Comparison of ENCODE assay signal across 26 cellular contexts in the genomic region with DNA sequence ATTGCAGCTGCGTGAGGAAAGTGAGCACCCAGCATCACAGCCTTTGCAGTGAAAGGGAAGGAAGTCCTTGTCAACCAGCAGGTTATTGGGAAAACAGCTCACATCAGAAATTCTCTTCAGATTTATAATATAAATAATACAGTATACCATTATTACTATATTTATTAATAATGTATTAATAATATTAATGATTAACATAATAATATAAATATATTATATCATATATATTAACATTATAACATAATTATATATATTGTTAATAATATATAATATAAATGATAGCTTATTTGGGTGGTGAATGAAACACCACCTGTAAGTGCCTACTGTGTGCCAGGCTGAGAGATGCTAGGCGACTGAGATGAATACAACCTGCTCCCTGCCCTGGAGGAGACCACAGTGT.
DNase-seq lines count a peak whose midpoint lies in the region; ATAC-seq, FAIRE-seq and TF ChIP-seq lines count a peak whose summit lies in the region.
"Had no signal": no experiment of that assay in that cellular context is flagged by ENCODE, and none has a peak within 500 bp of the region (broad histone marks: within the 10 kb centered on the region; RNA-seq: fewer than 3 reads in every experiment).

No MANE protein-coding gene starts in this region.

- H3K27ac Mint-ChIP-seq in WTC11 = no peak overlapping the region
- H3K27ac Mint-ChIP-seq in activated T-helper 2 cell treated with anti-CD3 and anti-CD28 coated beads, Interferon-gamma antibody, Interleukin-2, Interleukin-4, amounts not matched to agents 10 μg/mL and 5 μg/mL and 100 μg/mL, durations not matched to agents 14 hours and 24 hours and 36 hours = no peak overlapping the region
- H3K27ac Mint-ChIP-seq: CD14-positive monocyte; CD4-positive, alpha-beta memory T cell; CD4-positive, CD25-positive, alpha-beta regulatory T cell; CD8-positive, alpha-beta memory T cell had no signal

- intact Hi-C loops in activated T-helper 2 cell treated with anti-CD3 and anti-CD28 coated beads, Interferon-gamma antibody, Interleukin-2, Interleukin-4, amounts not matched to agents 10 μg/mL and 5 μg/mL and 100 μg/mL, durations not matched to agents 14 hours and 24 hours and 36 hours (cut with micrococcal nuclease) = no loop called here

- TF ChIP-seq EP300 in gastroesophageal sphincter (IDR thresholded peaks at IDR 0.05) = no peak

- H3K27ac ChIP-seq in BLaER1 treated with 17β-estradiol and CSF1 and Interleukin-3, amounts not matched to agents 10 nM and 100 nM = no peak overlapping the region
- no peak overlapping the region for H3K27ac ChIP-seq in gastroesophageal sphincter
- H3K27ac ChIP-seq: 22Rv1 had no signal

- H3K36me3 Mint-ChIP-seq in WTC11 = peaks cover 48% of the 10 kb centered on the region
- H3K36me3 Mint-ChIP-seq in activated T-helper 2 cell treated with anti-CD3 and anti-CD28 coated beads, Interferon-gamma antibody, Interleukin-2, Interleukin-4, amounts not matched to agents 10 μg/mL and 5 μg/mL and 100 μg/mL, durations not matched to agents 14 hours and 24 hours and 36 hours (ENCODE audit: low read depth) = no peaks in the 10 kb centered on the region
- H3K36me3 Mint-ChIP-seq: CD14-positive monocyte; CD4-positive, alpha-beta memory T cell; CD4-positive, CD25-positive, alpha-beta regulatory T cell; CD8-positive, alpha-beta memory T cell had no signal

- H3K4me1 ChIP-seq in BLaER1 treated with 17β-estradiol and CSF1 and Interleukin-3, amounts not matched to agents 10 nM and 100 nM = peaks cover 54 to 78% (median 71%) of the 10 kb centered on the region in 10 experiments
- H3K4me1 ChIP-seq in gastroesophageal sphincter = no peaks in the 10 kb centered on the region
- H3K4me1 ChIP-seq: BE2C had no signal

- peaks cover 51% of the 10 kb centered on the region for H3K9me3 Mint-ChIP-seq in WTC11
- H3K9me3 Mint-ChIP-seq in activated T-helper 2 cell treated with anti-CD3 and anti-CD28 coated beads, Interferon-gamma antibody, Interleukin-2, Interleukin-4, amounts not matched to agents 10 μg/mL and 5 μg/mL and 100 μg/mL, durations not matched to agents 14 hours and 24 hours and 36 hours = no peaks in the 10 kb centered on the region

- H3K36me3 ChIP-seq in BLaER1 treated with 17β-estradiol and CSF1 and Interleukin-3, amounts not matched to agents 10 nM and 100 nM = no peaks in the 10 kb centered on the region
- no peaks in the 10 kb centered on the region for H3K36me3 ChIP-seq in gastroesophageal sphincter
- H3K36me3 ChIP-seq: BE2C had no signal

- TF ChIP-seq POLR2A in gastroesophageal sphincter (IDR thresholded peaks at IDR 0.05) = no peak

- POLR2A ChIA-PET in WTC11 (lab: Charles Lee) = no interaction called here

- 0 out of 22 replicates have a peak overlapping the region, but pooled peaks of 1 of the 11 experiments have one; percentile 9 for H3K9ac ChIP-seq in BLaER1 treated with 17β-estradiol and CSF1 and Interleukin-3, amounts not matched to agents 10 nM and 100 nM

- no peaks in the 10 kb centered on the region for H3K4me1 Mint-ChIP-seq in WTC11
- no peaks in the 10 kb centered on the region for H3K4me1 Mint-ChIP-seq in activated T-helper 2 cell treated with anti-CD3 and anti-CD28 coated beads, Interferon-gamma antibody, Interleukin-2, Interleukin-4, amounts not matched to agents 10 μg/mL and 5 μg/mL and 100 μg/mL, durations not matched to agents 14 hours and 24 hours and 36 hours (ENCODE audit: low read depth)
- H3K4me1 Mint-ChIP-seq: CD14-positive monocyte; CD4-positive, alpha-beta memory T cell; CD4-positive, CD25-positive, alpha-beta regulatory T cell; CD8-positive, alpha-beta memory T cell had no signal

- no peak overlapping the region for H3K4me3 Mint-ChIP-seq in WTC11
- H3K4me3 Mint-ChIP-seq in activated T-helper 2 cell treated with anti-CD3 and anti-CD28 coated beads, Interferon-gamma antibody, Interleukin-2, Interleukin-4, amounts not matched to agents 10 μg/mL and 5 μg/mL and 100 μg/mL, durations not matched to agents 14 hours and 24 hours and 36 hours (ENCODE audit: low read depth) = no peak overlapping the region
- H3K4me3 Mint-ChIP-seq: CD14-positive monocyte; CD4-positive, alpha-beta memory T cell; CD4-positive, CD25-positive, alpha-beta regulatory T cell; CD8-positive, alpha-beta memory T cell had no signal

- no peak for DNase-seq in WTC11 (ENCODE audit: low spot score)
- no peak for DNase-seq in activated T-helper 2 cell treated with anti-CD3 and anti-CD28 coated beads, Interferon-gamma antibody, Interleukin-2, Interleukin-4, amounts not matched to agents 10 μg/mL and 5 μg/mL and 100 μg/mL, durations not matched to agents 14 hours and 24 hours and 36 hours (ENCODE audit: low spot score)
- DNase-seq in activated naive CD4-positive, alpha-beta T cell (lab: John Stamatoyannopoulos, UW) = no peak
- DNase-seq: ACHN; BE2C; C1 segment of cervical spinal cord; CD4-positive, alpha-beta memory T cell; CD4-positive, CD25-positive, alpha-beta regulatory T cell; CD8-positive, alpha-beta memory T cell; COR-L47; DMS 273 treated with DMSO at 0.1 percent for 48 hours; DMS153; DMS53; DMS79; DND-41; EL; GDM1 had no signal

- H3K4me2 ChIP-seq in BLaER1 treated with 17β-estradiol and CSF1 and Interleukin-3, amounts not matched to agents 10 nM and 100 nM = peak overlapping the region; percentile 23 to 95 (median 88); a peak in 20 of 22 replicates

- H3K9me3 ChIP-seq in BLaER1 treated with 17β-estradiol and CSF1 and Interleukin-3, amounts not matched to agents 10 nM and 100 nM (replicated peaks in 1 of 11) = no peaks in the 10 kb centered on the region
- no peaks in the 10 kb centered on the region for H3K9me3 ChIP-seq in gastroesophageal sphincter
- H3K9me3 ChIP-seq: BE2C had no signal

- peaks cover 6% of the 10 kb centered on the region for H3K27me3 Mint-ChIP-seq in WTC11 (ENCODE audit: low read depth)
- H3K27me3 Mint-ChIP-seq in activated T-helper 2 cell treated with anti-CD3 and anti-CD28 coated beads, Interferon-gamma antibody, Interleukin-2, Interleukin-4, amounts not matched to agents 10 μg/mL and 5 μg/mL and 100 μg/mL, durations not matched to agents 14 hours and 24 hours and 36 hours (ENCODE audit: low read depth) = no peaks in the 10 kb centered on the region
- H3K27me3 Mint-ChIP-seq: CD4-positive, CD25-positive, alpha-beta regulatory T cell; CD8-positive, alpha-beta memory T cell had no signal

- CTCF ChIA-PET in WTC11 (lab: Charles Lee) = no interaction called here

- peak; percentile 61 for FAIRE-seq in A204.1 (lab: Jason Lieb, UNC)
- FAIRE-seq: GM12878, GM12892, GM18507, GM19239 had no signal

- no peak for TF ChIP-seq CTCF in WTC11 (IDR thresholded peaks at IDR 0.05)
- TF ChIP-seq CTCF in gastroesophageal sphincter (IDR thresholded peaks at IDR 0.05) = no peak

- WGBS in gastroesophageal sphincter (ENCODE audit: low coverage in 1 of 2), 2 donors = 83 to 97% methylated on average over 1 to 2 of the region's 2 CpGs

- no peaks in the 10 kb centered on the region for H4K20me1 ChIP-seq in BLaER1 treated with 17β-estradiol and CSF1 and Interleukin-3, amounts not matched to agents 10 nM and 100 nM

- no peak overlapping the region for H3K4me3 ChIP-seq in BLaER1 treated with 17β-estradiol and CSF1 and Interleukin-3, amounts not matched to agents 10 nM and 100 nM
- H3K4me3 ChIP-seq in gastroesophageal sphincter = no peak overlapping the region
- H3K4me3 ChIP-seq: GM12878 had no signal

- ATAC-seq in WTC11 = no peak
- no peak for ATAC-seq in gastroesophageal sphincter
- ATAC-seq: GM12878 had no signal

- H3K27me3 ChIP-seq in BLaER1 treated with 17β-estradiol and CSF1 and Interleukin-3, amounts not matched to agents 10 nM and 100 nM = no peaks in the 10 kb centered on the region
- peaks cover 35% of the 10 kb centered on the region for H3K27me3 ChIP-seq in gastroesophageal sphincter
- H3K27me3 ChIP-seq: BE2C had no signal

TF ChIP-seq in WTC11, 78 proteins besides CTCF, POLR2A, EP300 and RAD21:
- TF ChIP-seq, protein P1, sequence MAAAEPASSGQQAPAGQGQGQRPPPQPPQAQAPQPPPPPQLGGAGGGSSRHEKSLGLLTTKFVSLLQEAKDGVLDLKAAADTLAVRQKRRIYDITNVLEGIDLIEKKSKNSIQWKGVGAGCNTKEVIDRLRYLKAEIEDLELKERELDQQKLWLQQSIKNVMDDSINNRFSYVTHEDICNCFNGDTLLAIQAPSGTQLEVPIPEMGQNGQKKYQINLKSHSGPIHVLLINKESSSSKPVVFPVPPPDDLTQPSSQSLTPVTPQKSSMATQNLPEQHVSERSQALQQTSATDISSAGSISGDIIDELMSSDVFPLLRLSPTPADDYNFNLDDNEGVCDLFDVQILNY (CRISPR knock-in tag; IDR thresholded peaks at IDR 0.05) = no peak
- peak; percentile 95 for TF ChIP-seq HMGA2 (CRISPR knock-in tag; IDR thresholded peaks at IDR 0.05)
